ENCODE assay signal across 8 cellular contexts in genomic region chr3:138186803-138187295, GRCh38. TPM values are rescaled to one million over a fixed set of nuclear protein-coding genes. Genes with fewer than 3 reads are reported as not detected.
DNase-seq lines count a peak whose midpoint lies in the region; ATAC-seq and TF ChIP-seq lines count a peak whose summit lies in the region.

No MANE protein-coding gene starts in this region.

- peak in 1 of 6 experiments; percentile 4 for TF ChIP-seq CTCF in esophagus squamous epithelium (IDR thresholded peaks at IDR 0.05)

- DNase-seq in NCI-H82 treated with DMSO at 0.1 percent for 48 hours (lab: John Stamatoyannopoulos, UW; ENCODE audit: unreplicated experiment) = peak; percentile 75
- DNase-seq in activated T-cell treated with anti-CD3 and anti-CD28 coated beads for 4 hours = peak; percentile 82
- DNase-seq in esophagus squamous epithelium (lab: John Stamatoyannopoulos, UW) = no peak
- DNase-seq in naive thymus-derived CD8-positive, alpha-beta T cell = peak in 9 of 10 donors; percentile 83 to 93 (median 87)
- DNase-seq in stimulated activated naive CD4-positive, alpha-beta T cell treated with Interleukin-2 at 50 U/mL for 16 hours (lab: John Stamatoyannopoulos, UW) = peak; percentile 88

- H3K9me3 Mint-ChIP-seq in naive thymus-derived CD8-positive, alpha-beta T cell = no peaks in the 10 kb centered on the region

- intact Hi-C loops in esophagus squamous epithelium (cut with DNase I) = no loop called here

- peaks cover 0 to 13% (median 0%) of the 10 kb centered on the region in 3 donors for H3K36me3 Mint-ChIP-seq in naive thymus-derived CD8-positive, alpha-beta T cell

- H3K9me3 ChIP-seq in BLaER1 (no peaks in the 10 kb centered on the region), esophagus squamous epithelium (no peaks in the 10 kb centered on the region)

- no peaks in the 10 kb centered on the region for H3K27me3 ChIP-seq in BLaER1
- peaks cover 0 to 11% (median 0%) of the 10 kb centered on the region in 4 donors for H3K27me3 ChIP-seq in esophagus squamous epithelium

- WGBS in esophagus squamous epithelium, 2 donors = 0 to 1% methylated on average over 14 to 24 of the region's 25 CpGs

- H3K4me2 ChIP-seq in BLaER1 = peak overlapping the region; percentile 96

- ATAC-seq in GM19328 (IDR thresholded peaks at IDR 0.05; ENCODE audit: unreplicated experiment) (peak; percentile 91), HG03457 (IDR thresholded peaks at IDR 0.05; ENCODE audit: unreplicated experiment) (peak; percentile 78)
- peak; percentile 91 for ATAC-seq in naive thymus-derived CD8-positive, alpha-beta T cell

- H3K4me3 Mint-ChIP-seq in naive thymus-derived CD8-positive, alpha-beta T cell = peak overlapping the region; percentile 93 to 98 (median 96)

- H3K4me1 Mint-ChIP-seq in naive thymus-derived CD8-positive, alpha-beta T cell = peaks cover 20 to 46% (median 45%) of the 10 kb centered on the region in 4 donors

- H3K27me3 Mint-ChIP-seq in naive thymus-derived CD8-positive, alpha-beta T cell = peaks cover 0 to 12% (median 2%) of the 10 kb centered on the region in 5 donors

- H3K4me3 ChIP-seq in BLaER1 (peak overlapping the region; percentile 94), esophagus squamous epithelium (peak overlapping the region; percentile 81 to 98 (median 94))

- H3K36me3 ChIP-seq in BLaER1 (peaks cover 26% of the 10 kb centered on the region), esophagus squamous epithelium (no peaks in the 10 kb centered on the region)

- POLR2A ChIA-PET in naive thymus-derived CD8-positive, alpha-beta T cell (lab: Charles Lee) = interaction anchor here (0.6 to 4.2 kb wide), 8 partner anchors 8 to 1324 kb away, joined by 3 to 53 read pairs (median 4); partner anchors contain the start of genes CEP70, DBR1 and FAIM

- no peak for TF ChIP-seq POLR2A in esophagus squamous epithelium (IDR thresholded peaks at IDR 0.05)

- H3K27ac ChIP-seq in BLaER1 = peak overlapping the region; percentile 99
- peak overlapping the region; percentile 93 to 99 (median 98) for H3K27ac ChIP-seq in esophagus squamous epithelium

- H3K4me1 ChIP-seq in BLaER1 = peaks cover 22% of the 10 kb centered on the region
- peaks cover 0 to 44% (median 14%) of the 10 kb centered on the region in 3 donors for H3K4me1 ChIP-seq in esophagus squamous epithelium

- H4K20me1 ChIP-seq in BLaER1 = peaks cover 42% of the 10 kb centered on the region

- H3K27ac Mint-ChIP-seq in naive thymus-derived CD8-positive, alpha-beta T cell = peak overlapping the region; percentile 94 to 100 (median 96)

- H3K9ac ChIP-seq in BLaER1 = peak overlapping the region; percentile 98

RNA-seq across cellular contexts. Expression of gene ARMC8, which starts 0.3 kb away (rescaled TPM):
- 10 to 100 TPM; 29.7 to 59.3 (median 34.6) TPM for total RNA-seq in esophagus squamous epithelium
- total RNA-seq in naive thymus-derived CD8-positive, alpha-beta T cell = 10 to 100 TPM; 69.5 to 75.0 TPM
- 10 to 100 TPM; 40.8 to 55.7 (median 44.1) TPM for polyA plus RNA-seq in naive thymus-derived CD8-positive, alpha-beta T cell

RNA-seq across cellular contexts. Expression of gene DBR1, which starts 12.1 kb away (rescaled TPM):
- total RNA-seq in esophagus squamous epithelium = 10 to 100 TPM in 3 of 4 donors, 1 to 10 TPM in 1; 8.1 to 15.3 (median 11.0) TPM
- total RNA-seq in naive thymus-derived CD8-positive, alpha-beta T cell = 10 to 100 TPM; 27.0 to 27.1 TPM
- polyA plus RNA-seq in naive thymus-derived CD8-positive, alpha-beta T cell = 10 to 100 TPM in 2 of 3 donors, 1 to 10 TPM in 1; 9.9 to 13.7 (median 10.0) TPM

RNA-seq across cellular contexts. Expression of gene A4GNT, which starts 54.7 kb away (rescaled TPM):
- not detected for total RNA-seq in esophagus squamous epithelium
- not detected for total RNA-seq in naive thymus-derived CD8-positive, alpha-beta T cell
- polyA plus RNA-seq in naive thymus-derived CD8-positive, alpha-beta T cell = not detected
